ENCODE assay signal across 8 cellular contexts in genomic region chr16:30377050-30377811, GRCh38. TPM values are rescaled to one million over a fixed set of nuclear protein-coding genes. Genes with fewer than 3 reads are reported as not detected.
A peak's percentile ranks its signal among the peaks of the same experiment; 100 is the strongest.
DNase-seq lines count a peak whose midpoint lies in the region; ATAC-seq, FAIRE-seq and TF ChIP-seq lines count a peak whose summit lies in the region.

No MANE protein-coding gene starts in this region.

- peaks cover 2% of the 10 kb centered on the region for H3K36me3 Mint-ChIP-seq in mesothelial cell of epicardium

- H3K36me3 ChIP-seq in BE2C (no peaks in the 10 kb centered on the region), HUES64 (ENCODE audit: insufficient read depth, low read length) (no peaks in the 10 kb centered on the region), K562 (ENCODE audit: control insufficient read depth, insufficient read depth, low read length) (peaks cover 7% of the 10 kb centered on the region; the same call in 1 of the 3 replicates)

- CTCF ChIA-PET in K562 (lab: Yijun Ruan, JAX; ENCODE audit: low intra/inter-chr PET ratio): no interaction called here

- ATAC-seq in K562: no peak
- no peak for ATAC-seq in GM21737 (IDR thresholded peaks at IDR 0.05; ENCODE audit: unreplicated experiment)

- H3K9ac ChIP-seq in HUES64 (ENCODE audit: low read depth, low read length): peak overlapping the region; percentile 52
- peak overlapping the region; percentile 81 to 88 for H3K9ac ChIP-seq in K562 (ENCODE audit: insufficient read depth in 1 of 2, low read depth in 2 of 2, low read length in 2 of 2)

- in situ Hi-C loops in K562 (cut with MboI): no loop called here

- H3K79me2 ChIP-seq in K562 (ENCODE audit: control insufficient read depth, insufficient read depth, low read length): peaks cover 16% of the 10 kb centered on the region

- POLR2A ChIA-PET in K562 (lab: Yijun Ruan, JAX): interaction anchor here (0.6 to 2.3 kb wide), 4 partner anchors 12 to 519 kb away, joined by 3 to 6 read pairs (median 4); partner anchors contain the start of gene CTF1

- TF ChIP-seq RAD21 in K562 (CRISPR knock-in tag; conservative IDR thresholded peaks at IDR 0.05 in 1 of 2, IDR thresholded peaks at IDR 0.05 in 1 of 2): no peak

- H3K27ac Mint-ChIP-seq in mesothelial cell of epicardium: peak overlapping the region; percentile 100

- H4K20me1 ChIP-seq in K562 (replicated peaks; ENCODE audit: control insufficient read depth, insufficient read depth, low read length): no peaks in the 10 kb centered on the region

- H3K4me1 ChIP-seq in BE2C (peaks cover 8% of the 10 kb centered on the region; the same call in 1 of the 2 replicates), HUES64 (ENCODE audit: insufficient read depth, low read length) (peaks cover 11% of the 10 kb centered on the region; the same call in 1 of the 2 replicates), K562 (replicated peaks in 1 of 2; ENCODE audit: control insufficient read depth in 2 of 2, insufficient read depth in 2 of 2, low read length in 2 of 2) (peaks cover 43 to 65% of the 10 kb centered on the region in 2 experiments)

- no peak for FAIRE-seq in K562 (lab: Jason Lieb, UNC)

- no peaks in the 10 kb centered on the region for H3K27me3 Mint-ChIP-seq in mesothelial cell of epicardium (ENCODE audit: low read depth)

- peak; percentile 76 for TF ChIP-seq POLR2A in K562 (conservative IDR thresholded peaks at IDR 0.05)

- 55% methylated on average over 29 of the region's 29 CpGs for WGBS in HUES64
- WGBS in K562 (ENCODE audit: insufficient coverage, low coverage, missing lambda C conversion rate): 36% methylated on average over 18 of the region's 29 CpGs

- H3K9me3 Mint-ChIP-seq in mesothelial cell of epicardium: no peaks in the 10 kb centered on the region

- DNase-seq in BE2C: no peak
- peak in 3 of 4 experiments; percentile 81 to 85 (median 84) for DNase-seq in K562 (ENCODE audit: extremely low read depth in 1 of 4, low spot score in 3 of 4)
- DNase-seq in mesothelial cell of epicardium (ENCODE audit: low spot score in 2 of 2, unreplicated experiment in 2 of 2): no peak
- DNase-seq in RKO (ENCODE audit: low spot score): no peak
- no peak for DNase-seq in GM19238 (ENCODE audit: insufficient read length, low spot score)
- DNase-seq in NCI-H345 (lab: John Stamatoyannopoulos, UW): no peak

- no peaks in the 10 kb centered on the region for H3K9me1 ChIP-seq in K562 (ENCODE audit: control insufficient read depth, insufficient read depth, low read length)

- TF ChIP-seq EP300 in K562 (IDR thresholded peaks at IDR 0.05; ENCODE audit: low read length): no peak

- peak overlapping the region; percentile 68 for H2AFZ ChIP-seq in K562 (ENCODE audit: low read depth, low read length)

- H3K4me1 Mint-ChIP-seq in mesothelial cell of epicardium: peaks cover 29% of the 10 kb centered on the region

- H3K27me3 ChIP-seq in BE2C (no peaks in the 10 kb centered on the region), HUES64 (ENCODE audit: insufficient read depth, low read length) (no peaks in the 10 kb centered on the region), K562 (ENCODE audit: control insufficient read depth in 2 of 2, insufficient read depth in 2 of 2, low read length in 2 of 2) (no peaks in the 10 kb centered on the region)

- TF ChIP-seq CTCF in BE2C (IDR thresholded peaks at IDR 0.05; ENCODE audit: low read depth, low read length): no peak
- no peak for TF ChIP-seq CTCF in K562 (IDR thresholded peaks at IDR 0.05 in 2 of 3, conservative IDR thresholded peaks at IDR 0.05 in 1 of 3; ENCODE audit: insufficient read depth in 2 of 3, low read depth in 1 of 3, low read length in 3 of 3)
- no peak for TF ChIP-seq CTCF in mesothelial cell of epicardium (IDR thresholded peaks at IDR 0.05; ENCODE audit: unreplicated experiment)

- no peaks in the 10 kb centered on the region for H3K9me3 ChIP-seq in BE2C
- H3K9me3 ChIP-seq in HUES64 (ENCODE audit: insufficient read depth, low read depth, low read length): no peaks in the 10 kb centered on the region
- no peaks in the 10 kb centered on the region for H3K9me3 ChIP-seq in K562 (replicated peaks; ENCODE audit: control insufficient read depth, insufficient read depth, low read depth, low read length)

- peak overlapping the region; percentile 81 for H3K4me2 ChIP-seq in K562 (ENCODE audit: insufficient read depth, low read length)

- H3K27ac ChIP-seq in HUES64 (ENCODE audit: low read depth, low read length): peak overlapping the region; percentile 100
- H3K27ac ChIP-seq in K562 (ENCODE audit: extremely low read depth, low read depth, low read length): peak overlapping the region; percentile 92

- H3K4me3 Mint-ChIP-seq in mesothelial cell of epicardium: peak overlapping the region; percentile 87

- intact Hi-C loops in K562 (cut with micrococcal nuclease): loop anchor here (10.0 kb wide), 1 partner anchor 312 kb away; the partner anchor contains the start of gene ALDOA

- no TSS peak for BruUV-seq in K562 (replicated peaks; lab: Mats Ljungman, UMichigan)

- H3K4me3 ChIP-seq in BE2C (ENCODE audit: low read depth, low read length) (peak overlapping the region; percentile 68), HUES64 (ENCODE audit: low read length) (peak overlapping the region; percentile 74), K562 (peak overlapping the region; percentile 55)

RNA-seq across cellular contexts. Expression of gene MYL11, which starts 2.6 kb away (rescaled TPM):
- 2.4 TPM for polyA plus RNA-seq in BE2C (2012; ENCODE audit: insufficient read depth, insufficient read length, low read depth)
- 1.2 TPM for polyA plus RNA-seq in HUES64 (2013, experiment 1 of 2)
- polyA plus RNA-seq in HUES64 (2013, experiment 2 of 2): 3.0 TPM
- not detected in 2 replicates for total RNA-seq in K562 (2011; cell fraction: chromatin; rRNA removed; ENCODE audit: low replicate concordance)
- not detected in 2 replicates for total RNA-seq in K562 (2011; cell fraction: nucleolus; rRNA removed)
- not detected in 2 replicates for total RNA-seq in K562 (2011; cell fraction: nucleoplasm; rRNA removed)
- 1.7 TPM in 1 of 2 replicates, not detected in the other for total RNA-seq in K562 (2014; rRNA removed)
- not detected in 2 replicates for total RNA-seq in K562 (2014; rRNA removed; fragmentation: Illumina TruSeq; extraction: Trizol)
- 1.5 and 2.0 TPM in 2 replicates for total RNA-seq in K562 (2015; rRNA removed; fragmentation: Illumina TruSeq; extraction: Trizol)
- 1.5 and 1.7 TPM in 2 replicates for total RNA-seq in K562 (2021)
- polyA plus RNA-seq in K562 (2011; rRNA removed): 0.31 TPM in 1 of 2 replicates, not detected in the other
- polyA plus RNA-seq in K562 (2011; cell fraction: cytosol; rRNA removed): 0.15 and 1.0 TPM in 2 replicates
- polyA plus RNA-seq in K562 (2011; cell fraction: nucleus; rRNA removed): 1.1 TPM in 1 of 2 replicates, not detected in the other
- 0.53 and 3.4 TPM in 2 replicates for polyA plus RNA-seq in K562 (2012)
- polyA plus RNA-seq in K562 (2014; fragmentation: Illumina TruSeq; extraction: Trizol): not detected in 2 replicates
- polyA plus RNA-seq in K562 (2014; fragmentation: Nextera tagmentation; extraction: Ambion mirVana): under 1 TPM; 0.52 to 0.73 TPM
- 0.62 TPM in 1 of 2 replicates, not detected in the other for polyA plus RNA-seq in K562 (2014; rRNA removed)
- not detected in 2 replicates for polyA minus RNA-seq in K562 (2011; rRNA and poly(A)+ RNA removed)
- not detected in 2 replicates for polyA minus RNA-seq in K562 (2011; cell fraction: cytosol; rRNA and poly(A)+ RNA removed)
- polyA minus RNA-seq in K562 (2011; cell fraction: nucleus; rRNA and poly(A)+ RNA removed): not detected in 2 replicates
- total RNA-seq in mesothelial cell of epicardium: 1.4 to 4.4 TPM (median 2.8 TPM) in 3 replicates

RNA-seq across cellular contexts. Expression of gene SEPTIN1, which starts 5.1 kb away (rescaled TPM):
- 2.3 TPM for polyA plus RNA-seq in BE2C (2012; ENCODE audit: insufficient read depth, insufficient read length, low read depth)
- polyA plus RNA-seq in HUES64 (2013, experiment 1 of 2): 0.65 TPM
- 2.0 TPM for polyA plus RNA-seq in HUES64 (2013, experiment 2 of 2)
- total RNA-seq in K562 (2011; cell fraction: chromatin; rRNA removed; ENCODE audit: low replicate concordance): 3.4 and 4.0 TPM in 2 replicates
- 2.5 and 4.2 TPM in 2 replicates for total RNA-seq in K562 (2011; cell fraction: nucleolus; rRNA removed)
- total RNA-seq in K562 (2011; cell fraction: nucleoplasm; rRNA removed): 3.8 and 7.6 TPM in 2 replicates
- total RNA-seq in K562 (2014; rRNA removed): 2.3 and 3.0 TPM in 2 replicates
- total RNA-seq in K562 (2014; rRNA removed; fragmentation: Illumina TruSeq; extraction: Trizol): 1.2 TPM in 2 replicates
- 0.69 and 0.72 TPM in 2 replicates for total RNA-seq in K562 (2015; rRNA removed; fragmentation: Illumina TruSeq; extraction: Trizol)
- 4.2 and 5.6 TPM in 2 replicates for total RNA-seq in K562 (2021)
- 2.1 and 2.3 TPM in 2 replicates for polyA plus RNA-seq in K562 (2011; rRNA removed)
- polyA plus RNA-seq in K562 (2011; cell fraction: cytosol; rRNA removed): 3.4 TPM in 2 replicates
- 6.0 and 6.8 TPM in 2 replicates for polyA plus RNA-seq in K562 (2011; cell fraction: nucleus; rRNA removed)
- polyA plus RNA-seq in K562 (2012): 3.3 and 4.4 TPM in 2 replicates
- 0.94 and 3.0 TPM in 2 replicates for polyA plus RNA-seq in K562 (2014; fragmentation: Illumina TruSeq; extraction: Trizol)
- polyA plus RNA-seq in K562 (2014; fragmentation: Nextera tagmentation; extraction: Ambion mirVana): under 1 TPM in 1 of 2 experiments, not detected in 1; 0.23 TPM
- 4.5 and 5.1 TPM in 2 replicates for polyA plus RNA-seq in K562 (2014; rRNA removed)
- 0.42 and 1.3 TPM in 2 replicates for polyA minus RNA-seq in K562 (2011; rRNA and poly(A)+ RNA removed)
- 1.3 and 3.0 TPM in 2 replicates for polyA minus RNA-seq in K562 (2011; cell fraction: cytosol; rRNA and poly(A)+ RNA removed)
- polyA minus RNA-seq in K562 (2011; cell fraction: nucleus; rRNA and poly(A)+ RNA removed): 1.4 and 1.8 TPM in 2 replicates
- 0.86 to 1.6 TPM (median 1.4 TPM) in 3 replicates for total RNA-seq in mesothelial cell of epicardium

RNA-seq across cellular contexts. Expression of gene TBC1D10B, which starts 6.9 kb away (rescaled TPM):
- polyA plus RNA-seq in BE2C (2012; ENCODE audit: insufficient read depth, insufficient read length, low read depth): 96.8 TPM
- polyA plus RNA-seq in HUES64 (2013, experiment 1 of 2): 19.3 TPM
- 19.7 TPM for polyA plus RNA-seq in HUES64 (2013, experiment 2 of 2)
- 61.1 and 115 TPM in 2 replicates for total RNA-seq in K562 (2011; cell fraction: chromatin; rRNA removed; ENCODE audit: low replicate concordance)
- 62.5 and 64.2 TPM in 2 replicates for total RNA-seq in K562 (2011; cell fraction: nucleolus; rRNA removed)
- total RNA-seq in K562 (2011; cell fraction: nucleoplasm; rRNA removed): 60.7 and 73.4 TPM in 2 replicates
- 28.9 and 37.9 TPM in 2 replicates for total RNA-seq in K562 (2014; rRNA removed)
- 11.9 and 12.6 TPM in 2 replicates for total RNA-seq in K562 (2014; rRNA removed; fragmentation: Illumina TruSeq; extraction: Trizol)
- 16.9 and 17.5 TPM in 2 replicates for total RNA-seq in K562 (2015; rRNA removed; fragmentation: Illumina TruSeq; extraction: Trizol)
- total RNA-seq in K562 (2021): 52.1 and 55.4 TPM in 2 replicates
- polyA plus RNA-seq in K562 (2011; rRNA removed): 11.5 and 13.7 TPM in 2 replicates
- 20.5 and 29.5 TPM in 2 replicates for polyA plus RNA-seq in K562 (2011; cell fraction: cytosol; rRNA removed)
- 30.9 and 49.1 TPM in 2 replicates for polyA plus RNA-seq in K562 (2011; cell fraction: nucleus; rRNA removed)
- polyA plus RNA-seq in K562 (2012): 33.7 and 38.6 TPM in 2 replicates
- polyA plus RNA-seq in K562 (2014; fragmentation: Illumina TruSeq; extraction: Trizol): 24.4 and 28.4 TPM in 2 replicates
- 1 to 10 TPM; 2.2 to 2.3 TPM for polyA plus RNA-seq in K562 (2014; fragmentation: Nextera tagmentation; extraction: Ambion mirVana)
- 24.0 and 27.9 TPM in 2 replicates for polyA plus RNA-seq in K562 (2014; rRNA removed)
- 13.2 and 19.4 TPM in 2 replicates for polyA minus RNA-seq in K562 (2011; rRNA and poly(A)+ RNA removed)
- polyA minus RNA-seq in K562 (2011; cell fraction: cytosol; rRNA and poly(A)+ RNA removed): 28.0 and 31.6 TPM in 2 replicates
- polyA minus RNA-seq in K562 (2011; cell fraction: nucleus; rRNA and poly(A)+ RNA removed): 12.7 and 15.8 TPM in 2 replicates
- 59.6 to 64.1 TPM (median 64.0 TPM) in 3 replicates for total RNA-seq in mesothelial cell of epicardium

RNA-seq across cellular contexts. Expression of gene ZNF48, which starts 18.0 kb away (rescaled TPM):
- polyA plus RNA-seq in BE2C (2012; ENCODE audit: insufficient read depth, insufficient read length, low read depth): 66.7 TPM
- polyA plus RNA-seq in HUES64 (2013, experiment 1 of 2): 40.2 TPM
- 36.1 TPM for polyA plus RNA-seq in HUES64 (2013, experiment 2 of 2)
- total RNA-seq in K562 (2011; cell fraction: chromatin; rRNA removed; ENCODE audit: low replicate concordance): 9.7 and 12.9 TPM in 2 replicates
- 10.7 and 14.3 TPM in 2 replicates for total RNA-seq in K562 (2011; cell fraction: nucleolus; rRNA removed)
- total RNA-seq in K562 (2011; cell fraction: nucleoplasm; rRNA removed): 6.7 and 7.0 TPM in 2 replicates
- total RNA-seq in K562 (2014; rRNA removed) (8.6 and 10.8 TPM in 2 replicates), K562 (2014; rRNA removed; fragmentation: Illumina TruSeq; extraction: Trizol) (3.3 and 3.4 TPM in 2 replicates), K562 (2015; rRNA removed; fragmentation: Illumina TruSeq; extraction: Trizol) (7.4 and 7.7 TPM in 2 replicates), K562 (2021) (9.0 and 11.6 TPM in 2 replicates), mesothelial cell of epicardium (24.2 to 25.2 TPM (median 24.8 TPM) in 3 replicates)
- polyA plus RNA-seq in K562 (2011; rRNA removed) (3.6 and 4.7 TPM in 2 replicates), K562 (2014; fragmentation: Illumina TruSeq; extraction: Trizol) (4.6 and 8.2 TPM in 2 replicates), K562 (2014; fragmentation: Nextera tagmentation; extraction: Ambion mirVana) (under 1 TPM; 0.38 to 0.46 TPM), K562 (2014; rRNA removed) (5.8 and 6.0 TPM in 2 replicates)
- 3.9 and 10.6 TPM in 2 replicates for polyA plus RNA-seq in K562 (2011; cell fraction: cytosol; rRNA removed)
- 4.6 and 11.2 TPM in 2 replicates for polyA plus RNA-seq in K562 (2011; cell fraction: nucleus; rRNA removed)
- 6.1 and 7.6 TPM in 2 replicates for polyA plus RNA-seq in K562 (2012)
- polyA minus RNA-seq in K562 (2011; rRNA and poly(A)+ RNA removed): 2.8 and 4.5 TPM in 2 replicates
- polyA minus RNA-seq in K562 (2011; cell fraction: cytosol; rRNA and poly(A)+ RNA removed): 3.7 and 5.3 TPM in 2 replicates
- 5.9 and 6.3 TPM in 2 replicates for polyA minus RNA-seq in K562 (2011; cell fraction: nucleus; rRNA and poly(A)+ RNA removed)

RNA-seq across cellular contexts. Expression of gene CD2BP2, which starts 22.1 kb away (rescaled TPM):
- polyA plus RNA-seq in BE2C (2012; ENCODE audit: insufficient read depth, insufficient read length, low read depth): 143 TPM
- polyA plus RNA-seq in HUES64 (2013, experiment 1 of 2): 34.4 TPM
- 28.2 TPM for polyA plus RNA-seq in HUES64 (2013, experiment 2 of 2)
- 34.0 and 85.0 TPM in 2 replicates for total RNA-seq in K562 (2011; cell fraction: chromatin; rRNA removed; ENCODE audit: low replicate concordance)
- 46.0 and 46.2 TPM in 2 replicates for total RNA-seq in K562 (2011; cell fraction: nucleolus; rRNA removed)
- 40.7 and 40.8 TPM in 2 replicates for total RNA-seq in K562 (2011; cell fraction: nucleoplasm; rRNA removed)
- total RNA-seq in K562 (2014; rRNA removed) (33.1 and 34.0 TPM in 2 replicates), K562 (2014; rRNA removed; fragmentation: Illumina TruSeq; extraction: Trizol) (28.7 and 35.6 TPM in 2 replicates), K562 (2015; rRNA removed; fragmentation: Illumina TruSeq; extraction: Trizol) (37.3 and 38.0 TPM in 2 replicates), K562 (2021) (40.8 and 51.1 TPM in 2 replicates), mesothelial cell of epicardium (63.7 to 63.9 TPM (median 63.9 TPM) in 3 replicates)
- polyA plus RNA-seq in K562 (2011; rRNA removed) (21.5 and 25.8 TPM in 2 replicates), K562 (2014; fragmentation: Illumina TruSeq; extraction: Trizol) (30.1 and 32.8 TPM in 2 replicates), K562 (2014; fragmentation: Nextera tagmentation; extraction: Ambion mirVana) (1 to 10 TPM; 3.9 to 5.0 TPM), K562 (2014; rRNA removed) (41.0 and 46.6 TPM in 2 replicates)
- 20.4 and 25.3 TPM in 2 replicates for polyA plus RNA-seq in K562 (2011; cell fraction: cytosol; rRNA removed)
- 47.9 and 65.8 TPM in 2 replicates for polyA plus RNA-seq in K562 (2011; cell fraction: nucleus; rRNA removed)
- 31.3 and 33.2 TPM in 2 replicates for polyA plus RNA-seq in K562 (2012)
- 14.2 and 15.3 TPM in 2 replicates for polyA minus RNA-seq in K562 (2011; rRNA and poly(A)+ RNA removed)
- polyA minus RNA-seq in K562 (2011; cell fraction: cytosol; rRNA and poly(A)+ RNA removed): 6.8 and 8.4 TPM in 2 replicates
- 12.0 and 17.3 TPM in 2 replicates for polyA minus RNA-seq in K562 (2011; cell fraction: nucleus; rRNA and poly(A)+ RNA removed)

Comparison
In these comparisons a context has a peak if more than half of its experiments do, and no peak if none do; other contexts are left out.
1. DNase-seq: peak in K562 (3 of 4); none in BE2C (single experiment), mesothelial cell of epicardium (0 of 2), RKO (single experiment), GM19238 (single experiment) and NCI-H345 (single experiment).
2. Peak in every context shown above with its lines, with median percentiles within 50 percentile points of each other: H3K4me3 ChIP-seq.